ENCODE assay signal across 8 cellular contexts in genomic region chr14:58272589-58273372, GRCh38. TPM values are rescaled to one million over a fixed set of nuclear protein-coding genes. Genes with fewer than 3 reads are reported as not detected.
DNase-seq lines count a peak whose midpoint lies in the region; ATAC-seq and TF ChIP-seq lines count a peak whose summit lies in the region.

No MANE protein-coding gene starts in this region.

- no peak overlapping the region for H3K4me2 ChIP-seq in OCI-LY7 (ENCODE audit: low read length)

- H3K4me3 ChIP-seq in OCI-LY7 (ENCODE audit: low read depth, low read length, poor library complexity, severe bottlenecking), result no peak overlapping the region
- no peak overlapping the region for H3K4me3 ChIP-seq in fibroblast of pulmonary artery (replicated peaks; ENCODE audit: low read depth, low read length)

- peak; percentile 36 for DNase-seq in DMS53 (lab: John Stamatoyannopoulos, UW)
- no peak for DNase-seq in DMS53 treated with DMSO at 0.1 percent for 48 hours (lab: John Stamatoyannopoulos, UW; ENCODE audit: unreplicated experiment)
- peak; percentile 13 for DNase-seq in OCI-LY7 (ENCODE audit: low spot score)
- peak; percentile 52 for DNase-seq in fibroblast of pulmonary artery (ENCODE audit: low read depth)
- peak; percentile 19 for DNase-seq in pons (ENCODE audit: low spot score)
- DNase-seq in NCI-H2081 treated with DMSO at 0.1 percent for 48 hours (lab: John Stamatoyannopoulos, UW), result no peak

- TF ChIP-seq POLR2A in GM18505 (IDR thresholded peaks at IDR 0.05; ENCODE audit: borderline replicate concordance, extremely low read depth, insufficient read depth, insufficient read length), result no peak

- no peaks in the 10 kb centered on the region for H3K4me1 ChIP-seq in OCI-LY7 (ENCODE audit: insufficient read depth, low read length, poor library complexity, severe bottlenecking)

- H3K36me3 ChIP-seq in OCI-LY7 (ENCODE audit: insufficient read depth, low read length), result peaks cover 98% of the 10 kb centered on the region

- CTCF ChIA-PET in OCI-LY7 (lab: Charles Lee; ENCODE audit: unreplicated experiment), result no interaction called here

- peaks cover 45% of the 10 kb centered on the region for H3K79me2 ChIP-seq in OCI-LY7 (ENCODE audit: insufficient read depth, low read depth, low read length)

- BruUV-seq in OCI-LY7 (replicated peaks; lab: Mats Ljungman, UMichigan), result no TSS peak

- no peak overlapping the region for H3K27ac ChIP-seq in OCI-LY7 (ENCODE audit: low read depth, low read length, poor library complexity, severe bottlenecking)

- no peaks in the 10 kb centered on the region for H3K9me3 ChIP-seq in OCI-LY7 (ENCODE audit: low read length)

- intact Hi-C loops in OCI-LY7 (cut with micrococcal nuclease; ENCODE audit: unreplicated experiment), result no loop called here

- H2AFZ ChIP-seq in OCI-LY7 (ENCODE audit: low read length), result no peak overlapping the region

- no peak for ATAC-seq in GM18505 (IDR thresholded peaks at IDR 0.05; ENCODE audit: unreplicated experiment)
- ATAC-seq in HG03097 (IDR thresholded peaks at IDR 0.05; ENCODE audit: low FRiP score, unreplicated experiment), result no peak

- H3K9me2 ChIP-seq in OCI-LY7 (ENCODE audit: insufficient read depth, low read length), result no peaks in the 10 kb centered on the region

- TF ChIP-seq CTCF in OCI-LY7 (conservative IDR thresholded peaks at IDR 0.05; ENCODE audit: low read length) (peak; percentile 33; the same call in 1 of the 2 replicates), fibroblast of pulmonary artery (IDR thresholded peaks at IDR 0.05; ENCODE audit: low read length, missing control alignments) (peak; percentile 28)

- 0 out of 2 replicates have a peak, but pooled peaks cover 8% of the 10 kb centered on the region for H4K20me1 ChIP-seq in OCI-LY7 (ENCODE audit: insufficient read depth, low read length)

- POLR2A ChIA-PET in OCI-LY7 (lab: Charles Lee), result no interaction called here

RNA-seq across cellular contexts. Expression of gene ARID4A, which starts 25.6 kb away (rescaled TPM):
- total RNA-seq in OCI-LY7 (2014; rRNA removed; shearing (Covaris generic)), result 10.3 and 29.6 TPM in 2 replicates
- total RNA-seq in OCI-LY7 (2022), result 38.2 and 39.3 TPM in 2 replicates

RNA-seq across cellular contexts. Expression of gene PSMA3, which starts 28.1 kb away (rescaled TPM):
- total RNA-seq in OCI-LY7 (2014; rRNA removed; shearing (Covaris generic)), result 88.9 and 89.1 TPM in 2 replicates
- total RNA-seq in OCI-LY7 (2022), result 171 and 206 TPM in 2 replicates

Comparison
In these comparisons a context has a peak if more than half of its experiments do, and no peak if none do; other contexts are left out.
1. DNase-seq: peak in DMS53 (single experiment), OCI-LY7 (single experiment), fibroblast of pulmonary artery (single experiment) and pons (single experiment); none in DMS53 treated with DMSO at 0.1 percent for 48 hours (single experiment) and NCI-H2081 treated with DMSO at 0.1 percent for 48 hours (single experiment).